Comparison of ENCODE assay signal across 12 cellular contexts in genomic region chr13:105442941-105443340, GRCh38. TPM values are rescaled to one million over a fixed set of nuclear protein-coding genes. Genes with fewer than 3 reads are reported as not detected.
A peak's percentile ranks its signal among the peaks of the same experiment; 100 is the strongest.
DNase-seq lines count a peak whose midpoint lies in the region; ATAC-seq, FAIRE-seq and TF ChIP-seq lines count a peak whose summit lies in the region.
"Had no signal": no experiment of that assay in that cellular context is flagged by ENCODE, and none has a peak within 500 bp of the region (broad histone marks: within the 10 kb centered on the region; RNA-seq: fewer than 3 reads in every experiment).

No MANE protein-coding gene starts in this region.

- ATAC-seq in A549 (peak; percentile 73 to 94), HG03025 (IDR thresholded peaks at IDR 0.05; ENCODE audit: low FRiP score, unreplicated experiment) (no peak), HG02981 (IDR thresholded peaks at IDR 0.05; ENCODE audit: unreplicated experiment) (no peak), HG03565 (IDR thresholded peaks at IDR 0.05; ENCODE audit: unreplicated experiment) (no peak)
- no peak for ATAC-seq in activated CD8-positive, alpha-beta T cell treated with anti-CD3 and anti-CD28 coated beads, Interleukin-2, amount 10 ng/mL, durations not matched to agents 7 days and 5 days
- ATAC-seq: naive thymus-derived CD8-positive, alpha-beta T cell had no signal

- 0% methylated on average over 1 of the region's 1 CpG for WGBS in A549 (ENCODE audit: missing lambda C conversion rate)

- H3K27me3 ChIP-seq in kidney epithelial cell (ENCODE audit: control insufficient read depth, insufficient read depth, low read length): no peaks in the 10 kb centered on the region

- peak overlapping the region in 1 of 2 experiments; percentile 35; a peak in 3 of 6 replicates for H3K27ac ChIP-seq in A549
- H3K27ac ChIP-seq: KMS-11 had no signal

- TF ChIP-seq POLR2A in A549 (IDR thresholded peaks at IDR 0.05; ENCODE audit: low read length): no peak

- H3K4me1 ChIP-seq in A549: peaks cover 16% of the 10 kb centered on the region

- peak overlapping the region; percentile 86 for H3K27ac Mint-ChIP-seq in HFFc6
- H3K27ac Mint-ChIP-seq in activated CD8-positive, alpha-beta T cell treated with anti-CD3 and anti-CD28 coated beads, Interleukin-2, amount 10 ng/mL, durations not matched to agents 7 days and 5 days: no peak overlapping the region
- H3K27ac Mint-ChIP-seq: naive thymus-derived CD8-positive, alpha-beta T cell had no signal

- no peak overlapping the region for H3K4me3 Mint-ChIP-seq in HFFc6
- H3K4me3 Mint-ChIP-seq in activated CD8-positive, alpha-beta T cell treated with anti-CD3 and anti-CD28 coated beads, Interleukin-2, amount 10 ng/mL, durations not matched to agents 7 days and 5 days: no peak overlapping the region
- H3K4me3 Mint-ChIP-seq: naive thymus-derived CD8-positive, alpha-beta T cell had no signal

- no peaks in the 10 kb centered on the region for H3K36me3 Mint-ChIP-seq in HFFc6 (ENCODE audit: low read depth)
- no peaks in the 10 kb centered on the region for H3K36me3 Mint-ChIP-seq in activated CD8-positive, alpha-beta T cell treated with anti-CD3 and anti-CD28 coated beads, Interleukin-2, amount 10 ng/mL, durations not matched to agents 7 days and 5 days (ENCODE audit: low read depth)
- H3K36me3 Mint-ChIP-seq: naive thymus-derived CD8-positive, alpha-beta T cell had no signal

- H3K9me3 Mint-ChIP-seq in HFFc6: no peaks in the 10 kb centered on the region; the same call in 1 of the 2 replicates
- no peaks in the 10 kb centered on the region for H3K9me3 Mint-ChIP-seq in activated CD8-positive, alpha-beta T cell treated with anti-CD3 and anti-CD28 coated beads, Interleukin-2, amount 10 ng/mL, durations not matched to agents 7 days and 5 days (ENCODE audit: insufficient read depth)
- H3K9me3 Mint-ChIP-seq: naive thymus-derived CD8-positive, alpha-beta T cell had no signal

- TF ChIP-seq CTCF in A549 (IDR thresholded peaks at IDR 0.05) (no peak), HFFc6 (IDR thresholded peaks at IDR 0.05) (no peak), kidney epithelial cell (IDR thresholded peaks at IDR 0.05; ENCODE audit: insufficient read depth, low read length, poor library complexity, severe bottlenecking) (no peak)

- FAIRE-seq in A549 (lab: Jason Lieb, UNC): peak; percentile 18

- H3K36me3 ChIP-seq in kidney epithelial cell (ENCODE audit: control insufficient read depth, insufficient read depth, low read length): no peaks in the 10 kb centered on the region

- peak overlapping the region; percentile 45; the same call in 2 of the 3 replicates for H3K4me2 ChIP-seq in A549
- H3K4me2 ChIP-seq: KMS-11 had no signal

- peaks cover 52% of the 10 kb centered on the region; the same call in 1 of the 2 replicates for H3K4me1 Mint-ChIP-seq in HFFc6 (ENCODE audit: low read depth)
- H3K4me1 Mint-ChIP-seq in activated CD8-positive, alpha-beta T cell treated with anti-CD3 and anti-CD28 coated beads, Interleukin-2, amount 10 ng/mL, durations not matched to agents 7 days and 5 days (ENCODE audit: low read depth): no peaks in the 10 kb centered on the region

- no peaks in the 10 kb centered on the region for H3K27me3 Mint-ChIP-seq in HFFc6 (ENCODE audit: insufficient read depth)
- H3K27me3 Mint-ChIP-seq in activated CD8-positive, alpha-beta T cell treated with anti-CD3 and anti-CD28 coated beads, Interleukin-2, amount 10 ng/mL, durations not matched to agents 7 days and 5 days (ENCODE audit: low read depth): no peaks in the 10 kb centered on the region
- H3K27me3 Mint-ChIP-seq: naive thymus-derived CD8-positive, alpha-beta T cell had no signal

- TF ChIP-seq EP300 in A549 (IDR thresholded peaks at IDR 0.05): no peak

- DNase-seq in A549 (ENCODE audit: low read depth in 1 of 2, low spot score in 1 of 2) (peak; percentile 47 to 87), HFFc6 (peak; percentile 75), amniotic stem cell (lab: John Stamatoyannopoulos, UW) (peak; percentile 99), kidney epithelial cell (ENCODE audit: low read depth) (peak; percentile 99)
- DNase-seq in activated CD8-positive, alpha-beta T cell treated with anti-CD3 and anti-CD28 coated beads, Interleukin-2, amount 10 ng/mL, durations not matched to agents 7 days and 5 days: no peak
- DNase-seq: naive thymus-derived CD8-positive, alpha-beta T cell had no signal

- no peaks in the 10 kb centered on the region for H3K9me3 ChIP-seq in A549

- CTCF ChIA-PET in A549 (lab: Yijun Ruan, JAX): no interaction called here
- CTCF ChIA-PET in activated CD8-positive, alpha-beta T cell treated with anti-CD3 and anti-CD28 coated beads, Interleukin-2, amount 10 ng/mL, durations not matched to agents 7 days and 5 days (lab: Charles Lee): no interaction called here

- POLR2A ChIA-PET in A549 (lab: Yijun Ruan, JAX): no interaction called here
- POLR2A ChIA-PET in activated CD8-positive, alpha-beta T cell treated with anti-CD3 and anti-CD28 coated beads, Interleukin-2, amount 10 ng/mL, durations not matched to agents 7 days and 5 days (lab: Charles Lee): no interaction called here

- no peak overlapping the region for H3K4me3 ChIP-seq in A549
- H3K4me3 ChIP-seq in kidney epithelial cell (ENCODE audit: low read depth, low read length): no peak overlapping the region

- TF ChIP-seq RAD21 in A549 (conservative IDR thresholded peaks at IDR 0.05 in 1 of 2, IDR thresholded peaks at IDR 0.05 in 1 of 2): no peak

TF ChIP-seq in A549, 52 proteins besides CTCF, POLR2A, EP300 and RAD21:
- no peak for TF ChIP-seq RFX5 (IDR thresholded peaks at IDR 0.05)
- no peak for TF ChIP-seq NPAS2 (CRISPR knock-in tag; IDR thresholded peaks at IDR 0.05; ENCODE audit: borderline replicate concordance)
- TF ChIP-seq, protein P1, sequence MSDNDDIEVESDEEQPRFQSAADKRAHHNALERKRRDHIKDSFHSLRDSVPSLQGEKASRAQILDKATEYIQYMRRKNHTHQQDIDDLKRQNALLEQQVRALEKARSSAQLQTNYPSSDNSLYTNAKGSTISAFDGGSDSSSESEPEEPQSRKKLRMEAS (IDR thresholded peaks at IDR 0.05): peak; percentile 34; the same call in 1 of the 2 replicates
- no peak for TF ChIP-seq EHMT2 (IDR thresholded peaks at IDR 0.05; ENCODE audit: low read depth)
- TF ChIP-seq USF2 (IDR thresholded peaks at IDR 0.05): peak; percentile 86
- TF ChIP-seq GATA3 (IDR thresholded peaks at IDR 0.05; ENCODE audit: borderline replicate concordance): peak; percentile 46; the same call in 1 of the 2 replicates
- TF ChIP-seq CEBPB (IDR thresholded peaks at IDR 0.05): peak in 1 of 2 experiments; percentile 64; a peak in 3 of 4 replicates
- TF ChIP-seq REST (IDR thresholded peaks at IDR 0.05): no peak
- peak; percentile 39 for TF ChIP-seq JUNB (IDR thresholded peaks at IDR 0.05)
- no peak for TF ChIP-seq FOSL2 (IDR thresholded peaks at IDR 0.05)
- TF ChIP-seq FOSL2 (CRISPR knock-in tag; IDR thresholded peaks at IDR 0.05): peak; percentile 45
TF ChIP-seq in A549: peak in this region for 6.

RNA-seq across cellular contexts. Expression of gene DAOA, which starts 22.9 kb away (rescaled TPM):
- polyA plus RNA-seq in A549 (2011; rRNA removed) (not detected in 2 replicates), A549 (2017; fragmentation: RNase III; extraction: RNeasy Plus Mini Kit Qiagen cat#74134 plus additional on column Dnase treatment) (not detected in 3 replicates)
- polyA plus RNA-seq in A549 (2012; cell fraction: cytosol; rRNA removed): not detected in 2 replicates
- polyA plus RNA-seq in A549 (2012; cell fraction: nucleus; rRNA removed): not detected in 2 replicates
- not detected in 2 replicates for polyA minus RNA-seq in A549 (2011; rRNA and poly(A)+ RNA removed)
- total RNA-seq in HFFc6 (2021; fragmentation: NEBNext Ultra II Directional; extraction: Animal tissue kit (Norgen Biotek cat#: 25700)): not detected
- not detected in 2 replicates for total RNA-seq in kidney epithelial cell
- not detected for total RNA-seq in activated CD8-positive, alpha-beta T cell treated with anti-CD3 and anti-CD28 coated beads, Interleukin-2, amount 10 ng/mL, durations not matched to agents 7 days and 5 days
- total RNA-seq: naive thymus-derived CD8-positive, alpha-beta T cell; T-helper 1 cell treated with Interleukin-12 subunit alpha and Interleukin-12 subunit beta and Interleukin-4 antibody, amounts not matched to agents 30 ng/mL and 1 ng/mL, for 36 hours had no signal
- polyA plus RNA-seq: adipose tissue; naive thymus-derived CD8-positive, alpha-beta T cell had no signal

Comparison
In these comparisons a context has a peak if more than half of its experiments do, and no peak if none do; other contexts are left out.
1. ATAC-seq: peak in A549 (2 of 2); none in HG03025 (single experiment), HG02981 (single experiment), HG03565 (single experiment) and activated CD8-positive, alpha-beta T cell treated with anti-CD3 and anti-CD28 coated beads, Interleukin-2, amount 10 ng/mL, durations not matched to agents 7 days and 5 days (single experiment).